In the genomic region with DNA sequence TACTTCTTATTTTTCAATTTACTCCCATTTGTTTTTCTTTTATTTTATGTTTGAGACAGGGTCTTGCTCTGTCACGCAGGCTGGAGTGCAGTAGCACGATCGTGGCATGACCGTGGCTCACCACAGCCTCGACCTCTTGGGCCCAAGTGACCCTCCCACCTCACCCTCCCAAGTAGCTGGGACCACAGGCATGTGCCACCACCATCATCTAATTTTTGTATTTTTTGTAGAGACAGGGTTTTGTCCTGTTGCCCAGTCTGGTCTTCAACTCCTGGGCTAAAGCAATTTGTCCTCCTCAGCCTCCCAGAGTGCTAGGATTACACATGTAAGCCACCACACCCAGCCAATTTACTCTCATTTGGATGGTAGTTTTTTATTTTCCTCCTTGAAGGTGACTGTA, we compare ENCODE assay signal across 18 cellular contexts.
DNase-seq lines count a peak whose midpoint lies in the region; ATAC-seq and TF ChIP-seq lines count a peak whose summit lies in the region.
"Had no signal": no experiment of that assay in that cellular context is flagged by ENCODE, and none has a peak within 500 bp of the region (broad histone marks: within the 10 kb centered on the region; RNA-seq: fewer than 3 reads in every experiment).

No MANE protein-coding gene starts in this region.

- H3K4me1 ChIP-seq in ACC112 (ENCODE audit: control insufficient read depth, insufficient read depth, low read length, unreplicated experiment) (peaks cover 4% of the 10 kb centered on the region), mesendoderm (ENCODE audit: control insufficient read depth, low read depth, low read length) (no peaks in the 10 kb centered on the region)
- H3K4me1 ChIP-seq: BLaER1, testis had no signal

- CTCF ChIA-PET in RWPE1 (lab: Yijun Ruan, JAX), result interaction anchor here (0.7 to 1.2 kb wide), 5 partner anchors 8 to 1684 kb away, joined by 3 to 4 read pairs (median 3); no protein-coding TSS in a partner anchor

- H2BK15ac ChIP-seq in mesendoderm (replicated peaks; ENCODE audit: low read depth), result no peak overlapping the region

- no peak overlapping the region for H4K5ac ChIP-seq in mesendoderm (ENCODE audit: low read length)

- no CpG with 5 or more reads among the region's 5 CpGs for WGBS in mesendoderm (ENCODE audit: extremely low coverage, insufficient coverage, low lambda C conversion rate)

- TF ChIP-seq CTCF in VCaP (conservative IDR thresholded peaks at IDR 0.05), result no peak
- no peak for TF ChIP-seq CTCF in RWPE1 (conservative IDR thresholded peaks at IDR 0.05; ENCODE audit: low read depth)

- peak overlapping the region; percentile 64 for H3K18ac ChIP-seq in mesendoderm (ENCODE audit: low read length)

- H3K79me2 ChIP-seq in ACC112 (ENCODE audit: control insufficient read depth, insufficient read depth, low read length, unreplicated experiment), result no peaks in the 10 kb centered on the region
- H3K79me2 ChIP-seq in mesendoderm (ENCODE audit: control insufficient read depth, insufficient read depth, low read length), result no peaks in the 10 kb centered on the region

- no peak overlapping the region for H2BK120ac ChIP-seq in mesendoderm (ENCODE audit: low read depth, low read length)

- DNase-seq in mesendoderm (no peak), mucosa of gallbladder (ENCODE audit: low spot score) (no peak), RWPE1 (ENCODE audit: low spot score) (no peak)
- DNase-seq: activated CD8-positive, alpha-beta memory T cell treated with anti-CD3 and anti-CD28 coated beads, Interleukin-2, amount 10 ng/mL, durations not matched to agents 7 days and 5 days; activated effector memory CD4-positive, alpha-beta T cell treated with Interleukin-2 at 50 U/mL for 16 hours; amygdala; DMS 273 treated with DMSO at 0.1 percent for 48 hours; T-helper 9 cell had no signal

- H3K79me1 ChIP-seq in mesendoderm (ENCODE audit: low read length), result no peaks in the 10 kb centered on the region

- H4K8ac ChIP-seq in mesendoderm (ENCODE audit: low read depth, low read length), result no peak overlapping the region

- ATAC-seq in HG02943 (IDR thresholded peaks at IDR 0.05; ENCODE audit: low read depth, unreplicated experiment) (peak; percentile 12), GM21717 (IDR thresholded peaks at IDR 0.05; ENCODE audit: unreplicated experiment) (no peak), GM19395 (IDR thresholded peaks at IDR 0.05; ENCODE audit: unreplicated experiment) (no peak)
- ATAC-seq: activated CD4-positive, alpha-beta T cell treated with anti-CD3 and anti-CD28 coated beads for 36 hours; activated CD8-positive, alpha-beta memory T cell treated with anti-CD3 and anti-CD28 coated beads, Interleukin-2, amount 10 ng/mL, durations not matched to agents 7 days and 5 days had no signal

- no peak overlapping the region for H3K4ac ChIP-seq in mesendoderm (ENCODE audit: low read depth, low read length)

- no peak overlapping the region for H2AK5ac ChIP-seq in mesendoderm (ENCODE audit: low read length)

- no peaks in the 10 kb centered on the region for H3K27me3 ChIP-seq in ACC112 (ENCODE audit: insufficient read depth, low read length)
- H3K27me3 ChIP-seq in mesendoderm (ENCODE audit: insufficient read depth, low read length, poor library complexity), result no peaks in the 10 kb centered on the region
- H3K27me3 ChIP-seq: BLaER1, testis had no signal

- no peaks in the 10 kb centered on the region for H3K36me3 ChIP-seq in ACC112 (ENCODE audit: insufficient read depth, low read length)
- no peaks in the 10 kb centered on the region for H3K36me3 ChIP-seq in mesendoderm (ENCODE audit: control insufficient read depth, insufficient read depth, low read length)
- H3K36me3 ChIP-seq: BLaER1 had no signal

- H3K56ac ChIP-seq in mesendoderm (ENCODE audit: low read length), result peak overlapping the region; percentile 17

- POLR2A ChIA-PET in RWPE1 (lab: Yijun Ruan, JAX; ENCODE audit: low non-redundant PET), result no interaction called here

- H3K4me3 ChIP-seq in ACC112 (ENCODE audit: low read depth, low read length), result peak overlapping the region; percentile 47; the same call in 1 of the 2 replicates
- no peak overlapping the region for H3K4me3 ChIP-seq in mesendoderm (ENCODE audit: low read length)
- H3K4me3 ChIP-seq: BLaER1, testis had no signal

- H2AFZ ChIP-seq in ACC112 (ENCODE audit: low read length, unreplicated experiment), result peak overlapping the region; percentile 79

- no peak overlapping the region for H3K9ac ChIP-seq in mesendoderm (ENCODE audit: low read length)
- H3K9ac ChIP-seq: BLaER1, SK-N-SH had no signal

- no peak overlapping the region for H3K23ac ChIP-seq in mesendoderm (ENCODE audit: low read length)

- H3K27ac ChIP-seq in ACC112 (ENCODE audit: low read depth, low read length), result no peak overlapping the region
- H3K27ac ChIP-seq in VCaP, result peak overlapping the region; percentile 34
- H3K27ac ChIP-seq in mesendoderm (ENCODE audit: low read depth, low read length), result no peak overlapping the region
- H3K27ac ChIP-seq in RWPE1, result no peak overlapping the region
- H3K27ac ChIP-seq: 22Rv1, BLaER1, testis had no signal

- no peak overlapping the region for H2BK5ac ChIP-seq in mesendoderm (ENCODE audit: low read length)

- H3K4me2 ChIP-seq in mesendoderm (ENCODE audit: low read length), result no peak overlapping the region
- H3K4me2 ChIP-seq: BLaER1, SK-N-SH had no signal
